8 cellular contexts compared by ENCODE assay signal in genomic region chr12:27710592-27711311, GRCh38. TPM values are rescaled to one million over a fixed set of nuclear protein-coding genes. Genes with fewer than 3 reads are reported as not detected.
DNase-seq lines count a peak whose midpoint lies in the region; ATAC-seq and TF ChIP-seq lines count a peak whose summit lies in the region.

Gene MRPS35 (plus strand): TSS chr12:27710832. CDS start chr12:27710844, 12 bp downstream.

- H3K4me3 ChIP-seq in prostate gland, result peak within 1 kb of the TSS; percentile 70 to 98

- peak; percentile 92 for DNase-seq in GM13976 (ENCODE audit: low spot score)
- peak; percentile 74 for DNase-seq in NCI-H1417 treated with DMSO at 0.1 percent for 48 hours (lab: John Stamatoyannopoulos, UW)
- DNase-seq in amniotic epithelial cell (ENCODE audit: low read depth), result peak; percentile 89
- peak; percentile 94 for DNase-seq in left cardiac atrium
- DNase-seq in prostate gland (ENCODE audit: low spot score), result peak; percentile 89
- peak; percentile 93 for DNase-seq in ureter (ENCODE audit: low spot score)

- peak within 1 kb of the TSS; percentile 82 to 89 for H3K27ac ChIP-seq in prostate gland

- in situ Hi-C loops in GM13976 (cut with MboI; ENCODE audit: low sequenced_read_pairs, unreplicated experiment), result no loop called here

- intact Hi-C loops in T-helper 1 cell treated with Interleukin-12 subunit alpha and Interleukin-12 subunit beta and Interleukin-4 antibody, amounts not matched to agents 30 ng/mL and 1 ng/mL, for 36 hours (cut with micrococcal nuclease), result loop anchor here (1.0 to 10.0 kb wide), 13 partner anchors 70 to 1671 kb away; partner anchors contain the start of genes CCDC91, ERGIC2, INTS13 and ITPR2
- intact Hi-C loops in left cardiac atrium (cut with DNase I) (no loop called here), prostate gland (cut with DNase I) (no loop called here)

- H3K36me3 ChIP-seq in prostate gland, result no peaks in the 10 kb centered on the region

- ATAC-seq in HG02798 (IDR thresholded peaks at IDR 0.05; ENCODE audit: poor library complexity, unreplicated experiment), result peak; percentile 97
- ATAC-seq in left cardiac atrium, result peak; percentile 99

- H3K4me1 ChIP-seq in prostate gland (replicated peaks), result peaks cover 6% of the 10 kb centered on the region

- WGBS in prostate gland, result under 1% methylated on average over 42 of the region's 46 CpGs

- H3K27me3 ChIP-seq in prostate gland (replicated peaks; ENCODE audit: insufficient read depth), result no peaks in the 10 kb centered on the region

- TF ChIP-seq CTCF in GM13976 (IDR thresholded peaks at IDR 0.05; ENCODE audit: borderline replicate concordance, control extremely low read depth, extremely low read depth, insufficient read depth, missing control alignments) (no peak), prostate gland (IDR thresholded peaks at IDR 0.05) (peak in 3 of 4 experiments; percentile 7 to 23 (median 19))

- peak; percentile 55 for TF ChIP-seq POLR2A in prostate gland (IDR thresholded peaks at IDR 0.05)

- no peaks in the 10 kb centered on the region for H3K9me3 ChIP-seq in prostate gland

RNA-seq across cellular contexts. Expression of gene MRPS35, which starts in this region (rescaled TPM):
- 38.2 and 39.0 TPM in 2 replicates for total RNA-seq in T-helper 1 cell treated with Interleukin-12 subunit alpha and Interleukin-12 subunit beta and Interleukin-4 antibody, amounts not matched to agents 30 ng/mL and 1 ng/mL, for 36 hours
- total RNA-seq in left cardiac atrium (10 to 100 TPM; 40.6 to 44.6 TPM), prostate gland (10 to 100 TPM; 56.1 to 69.6 TPM), ureter (52.0 TPM)

Comparison
In these comparisons a context has a peak if more than half of its experiments do, and no peak if none do; other contexts are left out.
1. Peak in every context shown above with its lines: DNase-seq, ATAC-seq, H3K4me3 ChIP-seq and H3K27ac ChIP-seq.